In genomic region chr4:122806981-122807679, GRCh38 we compare ENCODE assay signal across 30 cellular contexts. TPM values are rescaled to one million over a fixed set of nuclear protein-coding genes. Genes with fewer than 3 reads are reported as not detected.
A peak's percentile ranks its signal among the peaks of the same experiment; 100 is the strongest.
DNase-seq lines count a peak whose midpoint lies in the region; ATAC-seq lines count a peak whose summit lies in the region.
"Had no signal": no experiment of that assay in that cellular context is flagged by ENCODE, and none has a peak within 500 bp of the region (broad histone marks: within the 10 kb centered on the region; RNA-seq: fewer than 3 reads in every experiment).

No MANE protein-coding gene starts in this region.

- no peaks in the 10 kb centered on the region for H4K20me1 ChIP-seq in GM23248 (ENCODE audit: insufficient read depth)

- H3K9me3 ChIP-seq in GM23248 (ENCODE audit: low read depth) = no peaks in the 10 kb centered on the region
- H3K9me3 ChIP-seq: adrenal gland, esophagus squamous epithelium, lower lobe of right lung, sigmoid colon had no signal

- H3K4me3 Mint-ChIP-seq in activated CD4-positive, alpha-beta T cell treated with anti-CD3 and anti-CD28 coated beads for 36 hours = no peak overlapping the region
- H3K4me3 Mint-ChIP-seq in naive thymus-derived CD8-positive, alpha-beta T cell = no peak overlapping the region
- H3K4me3 Mint-ChIP-seq: activated B cell treated with CpG ODN at 0.5 μM for 24 hours; activated CD8-positive, alpha-beta T cell treated with anti-CD3 and anti-CD28 coated beads for 36 hours; CD4-positive, CD25-positive, alpha-beta regulatory T cell; effector memory CD8-positive, alpha-beta T cell; neural crest cell; T-helper 1 cell treated with Interleukin-12 subunit alpha and Interleukin-12 subunit beta and Interleukin-4 antibody, amounts not matched to agents 30 μg/mL and 1 μg/mL, for 36 hours; type B pancreatic cell had no signal

- DNase-seq in GM23248 (peak; percentile 71), MV-4-11 (lab: John Stamatoyannopoulos, UW) (peak; percentile 10), amniotic epithelial cell (ENCODE audit: low read depth) (peak; percentile 53), left kidney (ENCODE audit: low read depth, low spot score) (peak; percentile 26), GF-D8 (lab: John Stamatoyannopoulos, UW) (no peak), UCSD-AML1 (lab: John Stamatoyannopoulos, UW; ENCODE audit: unreplicated experiment) (no peak)
- DNase-seq in activated CD4-positive, alpha-beta T cell treated with anti-CD3 and anti-CD28 coated beads for 36 hours = no peak
- DNase-seq in naive thymus-derived CD8-positive, alpha-beta T cell = no peak
- DNase-seq: activated B cell treated with CpG ODN at 0.5 μM for 24 hours; activated CD8-positive, alpha-beta T cell treated with anti-CD3 and anti-CD28 coated beads for 36 hours; activated naive CD4-positive, alpha-beta T cell; adrenal gland; CD4-positive, CD25-positive, alpha-beta regulatory T cell; effector memory CD8-positive, alpha-beta T cell; esophagus squamous epithelium; islet precursor cell; KBM-7; lower lobe of right lung; NCI-H146; NCI-H2171 treated with DMSO at 0.1 percent for 48 hours; NCI-H524 treated with DMSO at 0.1 percent for 48 hours; sigmoid colon; stimulated activated CD4-positive, alpha-beta T cell treated with anti-CD3 and anti-CD28 coated beads, Interleukin-15, amount 100 ng/mL, for 24 hours had no signal

- in situ Hi-C loops in GM23248 (cut with MboI) = no loop called here

- no peaks in the 10 kb centered on the region for H3K36me3 Mint-ChIP-seq in activated CD4-positive, alpha-beta T cell treated with anti-CD3 and anti-CD28 coated beads for 36 hours (ENCODE audit: low read depth)
- no peaks in the 10 kb centered on the region for H3K36me3 Mint-ChIP-seq in naive thymus-derived CD8-positive, alpha-beta T cell
- H3K36me3 Mint-ChIP-seq: CD4-positive, CD25-positive, alpha-beta regulatory T cell; type B pancreatic cell had no signal

- peaks cover 3% of the 10 kb centered on the region for H3K4me1 Mint-ChIP-seq in activated CD4-positive, alpha-beta T cell treated with anti-CD3 and anti-CD28 coated beads for 36 hours
- H3K4me1 Mint-ChIP-seq in naive thymus-derived CD8-positive, alpha-beta T cell = no peaks in the 10 kb centered on the region
- H3K4me1 Mint-ChIP-seq: activated B cell treated with CpG ODN at 0.5 μM for 24 hours; CD4-positive, CD25-positive, alpha-beta regulatory T cell had no signal

- no peaks in the 10 kb centered on the region for H3K27me3 ChIP-seq in GM23248 (replicated peaks; ENCODE audit: insufficient read depth)
- H3K27me3 ChIP-seq: adrenal gland, esophagus squamous epithelium, sigmoid colon had no signal

- no peak overlapping the region for H3K4me3 ChIP-seq in GM23248
- H3K4me3 ChIP-seq: adrenal gland, esophagus squamous epithelium, lower lobe of right lung, sigmoid colon, SK-N-MC had no signal

- H3K4me1 ChIP-seq in GM23248 (ENCODE audit: insufficient read depth) = peaks cover 19% of the 10 kb centered on the region
- H3K4me1 ChIP-seq: adrenal gland, esophagus squamous epithelium, lower lobe of right lung, sigmoid colon had no signal

- no peak overlapping the region for H3K4me2 ChIP-seq in GM23248 (ENCODE audit: unreplicated experiment)

- H2AFZ ChIP-seq in GM23248 = peak overlapping the region; percentile 65

- H3K9me3 Mint-ChIP-seq in activated CD4-positive, alpha-beta T cell treated with anti-CD3 and anti-CD28 coated beads for 36 hours (ENCODE audit: low read depth) = no peaks in the 10 kb centered on the region
- H3K9me3 Mint-ChIP-seq in naive thymus-derived CD8-positive, alpha-beta T cell = peaks cover 0 to 7% (median 2%) of the 10 kb centered on the region in 9 donors
- H3K9me3 Mint-ChIP-seq: activated B cell treated with CpG ODN at 0.5 μM for 24 hours; activated CD8-positive, alpha-beta T cell treated with anti-CD3 and anti-CD28 coated beads for 36 hours; effector memory CD8-positive, alpha-beta T cell; T-helper 1 cell treated with Interleukin-12 subunit alpha and Interleukin-12 subunit beta and Interleukin-4 antibody, amounts not matched to agents 30 μg/mL and 1 μg/mL, for 36 hours; type B pancreatic cell had no signal

- no peak for ATAC-seq in activated CD4-positive, alpha-beta T cell treated with anti-CD3 and anti-CD28 coated beads for 36 hours
- no peak for ATAC-seq in naive thymus-derived CD8-positive, alpha-beta T cell
- ATAC-seq: activated CD8-positive, alpha-beta T cell treated with anti-CD3 and anti-CD28 coated beads for 36 hours; effector memory CD8-positive, alpha-beta T cell; lower lobe of right lung had no signal

- no peak overlapping the region for H3K27ac Mint-ChIP-seq in activated CD4-positive, alpha-beta T cell treated with anti-CD3 and anti-CD28 coated beads for 36 hours
- no peak overlapping the region for H3K27ac Mint-ChIP-seq in naive thymus-derived CD8-positive, alpha-beta T cell
- H3K27ac Mint-ChIP-seq: activated B cell treated with CpG ODN at 0.5 μM for 24 hours; activated CD8-positive, alpha-beta T cell treated with anti-CD3 and anti-CD28 coated beads for 36 hours; CD4-positive, CD25-positive, alpha-beta regulatory T cell; effector memory CD8-positive, alpha-beta T cell; progenitor cell of endocrine pancreas; T-helper 1 cell treated with Interleukin-12 subunit alpha and Interleukin-12 subunit beta and Interleukin-4 antibody, amounts not matched to agents 30 μg/mL and 1 μg/mL, for 36 hours; type B pancreatic cell had no signal

- WGBS in GM23248 (ENCODE audit: low coverage in 1 of 2, low lambda C conversion rate in 2 of 2, missing lambda C conversion rate in 2 of 2), 2 experiments = 9 to 11% methylated on average over 3 of the region's 3 CpGs

- peak overlapping the region; percentile 4; the same call in 1 of the 2 replicates for H3K27ac ChIP-seq in GM23248
- H3K27ac ChIP-seq: adrenal gland, esophagus squamous epithelium, lower lobe of right lung, RWPE1, sigmoid colon, SK-N-MC had no signal

- no peaks in the 10 kb centered on the region for H3K36me3 ChIP-seq in GM23248 (ENCODE audit: low read depth)
- H3K36me3 ChIP-seq: adrenal gland, esophagus squamous epithelium, lower lobe of right lung, sigmoid colon had no signal

- no peaks in the 10 kb centered on the region for H3K9me2 ChIP-seq in GM23248 (ENCODE audit: insufficient read depth)

- CTCF ChIA-PET in activated CD4-positive, alpha-beta T cell treated with anti-CD3 and anti-CD28 coated beads for 36 hours (lab: Charles Lee) = no interaction called here

- H3K79me2 ChIP-seq in GM23248 (ENCODE audit: insufficient read depth) = no peaks in the 10 kb centered on the region

- no peak overlapping the region for H3K9ac ChIP-seq in GM23248

- H3K27me3 Mint-ChIP-seq in activated CD4-positive, alpha-beta T cell treated with anti-CD3 and anti-CD28 coated beads for 36 hours = peaks cover 10% of the 10 kb centered on the region
- H3K27me3 Mint-ChIP-seq in naive thymus-derived CD8-positive, alpha-beta T cell = peaks cover 0 to 2% (median 0%) of the 10 kb centered on the region in 5 donors
- H3K27me3 Mint-ChIP-seq: effector memory CD8-positive, alpha-beta T cell; progenitor cell of endocrine pancreas; type B pancreatic cell had no signal

- peaks cover 15% of the 10 kb centered on the region; the same call in 1 of the 2 replicates for H3F3A ChIP-seq in GM23248 (ENCODE audit: insufficient read depth)

- POLR2A ChIA-PET in activated CD4-positive, alpha-beta T cell treated with anti-CD3 and anti-CD28 coated beads for 36 hours (lab: Charles Lee) = no interaction called here
- POLR2A ChIA-PET in naive thymus-derived CD8-positive, alpha-beta T cell (lab: Charles Lee) = no interaction called here

- intact Hi-C loops in activated CD4-positive, alpha-beta T cell treated with anti-CD3 and anti-CD28 coated beads for 36 hours (cut with DNase I, micrococcal nuclease) = no loop called here

RNA-seq across cellular contexts. Expression of gene FGF2, which starts 19.5 kb away (rescaled TPM):
- total RNA-seq in GM23248 (2014; rRNA removed; shearing (Covaris generic)) = 293 and 306 TPM in 2 replicates
- 36.9 and 38.4 TPM in 2 replicates for polyA plus RNA-seq in GM23248 (2016; fragmentation: Nextera tagmentation; extraction: Ambion mirVana)
- total RNA-seq in activated CD4-positive, alpha-beta T cell treated with anti-CD3 and anti-CD28 coated beads for 36 hours = 1 to 10 TPM in 1 of 2 experiments, under 1 TPM in 1; 0.91 to 1.2 TPM
- total RNA-seq in naive thymus-derived CD8-positive, alpha-beta T cell = not detected
- polyA plus RNA-seq in naive thymus-derived CD8-positive, alpha-beta T cell = not detected
- total RNA-seq: CD4-positive, CD25-positive, alpha-beta regulatory T cell; HT-29 had no signal
- polyA plus RNA-seq: CD4-positive, CD25-positive, alpha-beta regulatory T cell had no signal

Comparison
In these comparisons a context has a peak if more than half of its experiments do, and no peak if none do; other contexts are left out.
1. DNase-seq: peak in GM23248 (single experiment), MV-4-11 (single experiment), amniotic epithelial cell (single experiment) and left kidney (single experiment); none in GF-D8 (single experiment), activated CD4-positive, alpha-beta T cell treated with anti-CD3 and anti-CD28 coated beads for 36 hours (single experiment), UCSD-AML1 (single experiment) and naive thymus-derived CD8-positive, alpha-beta T cell (0 of 10).
2. RNA of gene FGF2, which starts 19.5 kb away (total RNA-seq): 293 to 306 TPM in GM23248; 0.91 to 1.2 TPM in activated CD4-positive, alpha-beta T cell treated with anti-CD3 and anti-CD28 coated beads for 36 hours and not detected in naive thymus-derived CD8-positive, alpha-beta T cell; every median in the first group is over 100 times any median in the second.